8 cellular contexts compared by ENCODE assay signal in genomic region chr20:49700411-49701185, GRCh38. TPM values are rescaled to one million over a fixed set of nuclear protein-coding genes. Genes with fewer than 3 reads are reported as not detected.
A peak's percentile ranks its signal among the peaks of the same experiment; 100 is the strongest.
DNase-seq lines count a peak whose midpoint lies in the region; ATAC-seq, FAIRE-seq and TF ChIP-seq lines count a peak whose summit lies in the region.

No MANE protein-coding gene starts in this region.

- CTCF ChIA-PET in HepG2 (lab: Yijun Ruan, JAX; ENCODE audit: low intra/inter-chr PET ratio, low total read pairs) = no interaction called here

- H3K27me3 ChIP-seq in BLaER1 treated with 17β-estradiol and CSF1 and Interleukin-3, amounts not matched to agents 10 nM and 100 nM = no peaks in the 10 kb centered on the region
- H3K27me3 ChIP-seq in KMS-11 (ENCODE audit: insufficient read depth, low read depth) = no peaks in the 10 kb centered on the region
- H3K27me3 ChIP-seq in astrocyte (ENCODE audit: insufficient read depth, low read length) = no peaks in the 10 kb centered on the region
- H3K27me3 ChIP-seq in HepG2 (ENCODE audit: control insufficient read depth in 1 of 2, insufficient read depth in 2 of 2, low read length in 2 of 2) = no peaks in the 10 kb centered on the region
- no peaks in the 10 kb centered on the region for H3K27me3 ChIP-seq in tibial artery
- H3K27me3 ChIP-seq in H7 (ENCODE audit: control insufficient read depth, insufficient read depth, low read length) = no peaks in the 10 kb centered on the region

- peak overlapping the region; percentile 14 for H3K4me3 Mint-ChIP-seq in astrocyte (ENCODE audit: unreplicated experiment)

- H3K79me2 ChIP-seq in KMS-11 (ENCODE audit: insufficient read depth, low read depth) = peaks cover 78% of the 10 kb centered on the region
- peaks cover 98% of the 10 kb centered on the region for H3K79me2 ChIP-seq in astrocyte (ENCODE audit: insufficient read depth, low read length)
- peaks cover 98% of the 10 kb centered on the region for H3K79me2 ChIP-seq in HepG2 (ENCODE audit: insufficient read depth, low read length)

- peak overlapping the region in 3 of 11 experiments; percentile 20 to 46 (median 36); a peak in 5 of 22 replicates for H3K9ac ChIP-seq in BLaER1 treated with 17β-estradiol and CSF1 and Interleukin-3, amounts not matched to agents 10 nM and 100 nM
- H3K9ac ChIP-seq in KMS-11 (no peak overlapping the region), astrocyte (ENCODE audit: low read length) (peak overlapping the region; percentile 73), HepG2 (ENCODE audit: insufficient read depth, low read depth, low read length) (no peak overlapping the region)

- peaks cover 47% of the 10 kb centered on the region for H3K4me1 Mint-ChIP-seq in astrocyte (ENCODE audit: low read depth, unreplicated experiment)

- in situ Hi-C loops in HepG2 (cut with HindIII; ENCODE audit: extremely low pct_ligation_motif_present, low pct_unique_long_range_greater_than_20kb) = no loop called here

- H3K27me3 Mint-ChIP-seq in astrocyte (ENCODE audit: low read depth, unreplicated experiment) = no peaks in the 10 kb centered on the region

- peak; percentile 84 for DNase-seq in astrocyte (ENCODE audit: low read depth)
- peak; percentile 69 for DNase-seq in HepG2 (ENCODE audit: low spot score)
- DNase-seq in tibial artery = no peak
- DNase-seq in H7 = no peak
- DNase-seq in lower leg skin (ENCODE audit: low spot score in 2 of 2) = no peak

- no peaks in the 10 kb centered on the region for H3K36me3 Mint-ChIP-seq in astrocyte (ENCODE audit: low read depth, unreplicated experiment)

- FAIRE-seq in astrocyte (lab: Jason Lieb, UNC) (no peak), HepG2 (lab: Jason Lieb, UNC) (no peak)

- H3K27ac ChIP-seq in BLaER1 treated with 17β-estradiol and CSF1 and Interleukin-3, amounts not matched to agents 10 nM and 100 nM = peak overlapping the region in 4 of 11 experiments; percentile 15 to 64 (median 53); a peak in 5 of 22 replicates
- H3K27ac ChIP-seq in KMS-11 (no peak overlapping the region), astrocyte (ENCODE audit: low read depth, low read length) (peak overlapping the region; percentile 87), HepG2 (ENCODE audit: extremely low read length, insufficient read depth, low read length) (no peak overlapping the region), tibial artery (no peak overlapping the region)

- ATAC-seq in HepG2 (peak; percentile 51; the same call in 2 of the 3 replicates), GM18517 (IDR thresholded peaks at IDR 0.05; ENCODE audit: unreplicated experiment) (no peak)

- TF ChIP-seq POLR2A in HepG2 (IDR thresholded peaks at IDR 0.05; ENCODE audit: insufficient read depth in 1 of 2, low read depth in 2 of 2, low read length in 2 of 2) (no peak), lower leg skin (IDR thresholded peaks at IDR 0.05) (no peak)

- peak overlapping the region; percentile 95 for H3K27ac Mint-ChIP-seq in astrocyte (ENCODE audit: unreplicated experiment)

- TF ChIP-seq RAD21 in HepG2 (CRISPR knock-in tag; IDR thresholded peaks at IDR 0.05) = no peak

- intact Hi-C loops in HepG2 (cut with micrococcal nuclease; ENCODE audit: unreplicated experiment) = no loop called here
- intact Hi-C loops in tibial artery (cut with DNase I; ENCODE audit: low total_unique reads) = no loop called here
- intact Hi-C loops in lower leg skin (cut with DNase I; ENCODE audit: low total_unique reads) = no loop called here

- H3K9me3 Mint-ChIP-seq in astrocyte (ENCODE audit: unreplicated experiment) = no peaks in the 10 kb centered on the region

- H3K4me2 ChIP-seq in BLaER1 treated with 17β-estradiol and CSF1 and Interleukin-3, amounts not matched to agents 10 nM and 100 nM = peak overlapping the region in 10 of 11 experiments; percentile 7 to 81 (median 40); a peak in 15 of 22 replicates
- H3K4me2 ChIP-seq in KMS-11 = peak overlapping the region; percentile 19; the same call in 1 of the 2 replicates
- H3K4me2 ChIP-seq in astrocyte (ENCODE audit: low read length) = peak overlapping the region; percentile 70
- H3K4me2 ChIP-seq in HepG2 (ENCODE audit: low read depth, low read length) = no peak overlapping the region

- no peaks in the 10 kb centered on the region for H3K9me3 ChIP-seq in BLaER1 treated with 17β-estradiol and CSF1 and Interleukin-3, amounts not matched to agents 10 nM and 100 nM (replicated peaks in 1 of 11)
- H3K9me3 ChIP-seq in astrocyte (ENCODE audit: insufficient read depth, low read depth, low read length) = no peaks in the 10 kb centered on the region
- no peaks in the 10 kb centered on the region for H3K9me3 ChIP-seq in HepG2 (ENCODE audit: low read length)
- no peaks in the 10 kb centered on the region for H3K9me3 ChIP-seq in tibial artery

- H3K4me3 ChIP-seq in BLaER1 treated with 17β-estradiol and CSF1 and Interleukin-3, amounts not matched to agents 10 nM and 100 nM = no peak overlapping the region
- H3K4me3 ChIP-seq in KMS-11 (IDR thresholded peaks at IDR 0.05; ENCODE audit: insufficient read depth, low read depth, low read length) = no peak overlapping the region
- H3K4me3 ChIP-seq in astrocyte (ENCODE audit: insufficient read depth, low read depth, low read length) = no peak overlapping the region
- H3K4me3 ChIP-seq in HepG2 (replicated peaks in 1 of 3; ENCODE audit: insufficient read depth in 1 of 3, low read depth in 2 of 3, low read length in 3 of 3) = no peak overlapping the region
- no peak overlapping the region for H3K4me3 ChIP-seq in tibial artery
- H3K4me3 ChIP-seq in H7 (ENCODE audit: insufficient read depth, low read depth, low read length) = no peak overlapping the region
- no peak overlapping the region for H3K4me3 ChIP-seq in lower leg skin (ENCODE audit: low read depth, poor library complexity, severe bottlenecking)

- peaks cover 91 to 100% (median 100%) of the 10 kb centered on the region in 11 experiments; a peak in 21 of 22 replicates for H4K20me1 ChIP-seq in BLaER1 treated with 17β-estradiol and CSF1 and Interleukin-3, amounts not matched to agents 10 nM and 100 nM
- H4K20me1 ChIP-seq in KMS-11 (ENCODE audit: insufficient read depth) = peaks cover 34% of the 10 kb centered on the region
- peaks cover 49% of the 10 kb centered on the region for H4K20me1 ChIP-seq in astrocyte (ENCODE audit: insufficient read depth, low read length)
- peaks cover 14% of the 10 kb centered on the region for H4K20me1 ChIP-seq in HepG2 (ENCODE audit: insufficient read depth, low read length)

- H3K4me1 ChIP-seq in BLaER1 treated with 17β-estradiol and CSF1 and Interleukin-3, amounts not matched to agents 10 nM and 100 nM = peaks cover 29 to 97% (median 53%) of the 10 kb centered on the region in 10 experiments
- peaks cover 84% of the 10 kb centered on the region for H3K4me1 ChIP-seq in KMS-11 (ENCODE audit: low read depth, poor library complexity, severe bottlenecking)
- peaks cover 46% of the 10 kb centered on the region for H3K4me1 ChIP-seq in astrocyte (ENCODE audit: insufficient read depth, low read length)
- H3K4me1 ChIP-seq in HepG2 (ENCODE audit: insufficient read depth, low read length) = peaks cover 73% of the 10 kb centered on the region
- H3K4me1 ChIP-seq in tibial artery = peaks cover 0 to 48% (median 14%) of the 10 kb centered on the region in 4 donors

- BruUV-seq in HepG2 (replicated peaks; lab: Mats Ljungman, UMichigan) = no TSS peak

- TF ChIP-seq EP300 in HepG2 (IDR thresholded peaks at IDR 0.05; ENCODE audit: low read depth in 2 of 2, low read length in 2 of 2) = peak in 1 of 2 experiments; percentile 25; a peak in 1 of 4 replicates
- TF ChIP-seq EP300 in HepG2 (CRISPR knock-in tag; IDR thresholded peaks at IDR 0.05; ENCODE audit: borderline replicate concordance) = no peak

- WGBS in HepG2 (ENCODE audit: low lambda C conversion rate) = 79% methylated on average over 7 of the region's 7 CpGs
- WGBS in lower leg skin, 2 donors = 77 to 78% methylated on average over 7 of the region's 7 CpGs

- no peak for TF ChIP-seq CTCF in KMS-11 (conservative IDR thresholded peaks at IDR 0.05; ENCODE audit: low read depth, low read length)
- no peak for TF ChIP-seq CTCF in astrocyte (IDR thresholded peaks at IDR 0.05; ENCODE audit: insufficient read depth, low read depth, low read length)
- TF ChIP-seq CTCF in HepG2 (CRISPR knock-in tag; IDR thresholded peaks at IDR 0.05) = no peak
- no peak for TF ChIP-seq CTCF in tibial artery (IDR thresholded peaks at IDR 0.05)
- no peak for TF ChIP-seq CTCF in lower leg skin (IDR thresholded peaks at IDR 0.05)

- POLR2A ChIA-PET in HepG2 (lab: Yijun Ruan, JAX) = interaction anchor here (0.8 kb wide), 1 partner anchor 113 kb away, joined by 4 read pairs; the partner anchor contains the start of gene SLC9A8

- peaks cover 0 to 24% (median 6%) of the 10 kb centered on the region in 11 experiments; a peak in 7 of 22 replicates for H3K36me3 ChIP-seq in BLaER1 treated with 17β-estradiol and CSF1 and Interleukin-3, amounts not matched to agents 10 nM and 100 nM
- no peaks in the 10 kb centered on the region for H3K36me3 ChIP-seq in KMS-11 (ENCODE audit: insufficient read depth)
- H3K36me3 ChIP-seq in astrocyte (ENCODE audit: insufficient read depth, low read length) = no peaks in the 10 kb centered on the region
- peaks cover 2 to 5% of the 10 kb centered on the region in 2 experiments; a peak in 3 of 5 replicates for H3K36me3 ChIP-seq in HepG2 (replicated peaks in 1 of 2; ENCODE audit: control insufficient read depth in 1 of 2, insufficient read depth in 2 of 2, low read length in 2 of 2)
- no peaks in the 10 kb centered on the region for H3K36me3 ChIP-seq in tibial artery
- H3K36me3 ChIP-seq in H7 (replicated peaks; ENCODE audit: control insufficient read depth, insufficient read depth, low read length) = no peaks in the 10 kb centered on the region

- no peak overlapping the region for H2AFZ ChIP-seq in KMS-11 (ENCODE audit: low read depth)
- H2AFZ ChIP-seq in astrocyte (ENCODE audit: low read depth, low read length) = no peak overlapping the region
- no peak overlapping the region for H2AFZ ChIP-seq in HepG2 (ENCODE audit: low read length)

RNA-seq across cellular contexts. Expression of gene B4GALT5, which starts 13.1 kb away (rescaled TPM):
- 39.1 and 41.9 TPM in 2 replicates for total RNA-seq in astrocyte
- 26.7 and 30.9 TPM in 2 replicates for total RNA-seq in HepG2 (2016; rRNA removed; fragmentation: Illumina TruSeq; extraction: Trizol)
- 8.0 and 8.5 TPM in 2 replicates for total RNA-seq in HepG2 (2016; cell fraction: cytosol; rRNA removed; fragmentation: Illumina TruSeq; extraction: Trizol; ENCODE audit: low read depth)
- 22.9 and 29.9 TPM in 2 replicates for total RNA-seq in HepG2 (2016; cell fraction: insoluble cytoplasmic fraction; rRNA removed; fragmentation: Illumina TruSeq; extraction: Trizol)
- total RNA-seq in HepG2 (2016; cell fraction: membrane; rRNA removed; fragmentation: Illumina TruSeq; extraction: Trizol) = 33.9 and 36.1 TPM in 2 replicates
- total RNA-seq in HepG2 (2016; cell fraction: nucleus; rRNA removed; fragmentation: Illumina TruSeq; extraction: Trizol) = 27.2 and 29.5 TPM in 2 replicates
- polyA plus RNA-seq in HepG2 (2011; rRNA removed) = 27.3 and 29.3 TPM in 2 replicates
- polyA plus RNA-seq in HepG2 (2011; cell fraction: cytosol; rRNA removed) = 18.3 and 27.5 TPM in 2 replicates
- polyA plus RNA-seq in HepG2 (2011; cell fraction: nucleus; rRNA removed) = 11.9 and 15.8 TPM in 2 replicates
- 18.1 and 19.7 TPM in 2 replicates for polyA plus RNA-seq in HepG2 (2012)
- 5.4 and 5.7 TPM in 2 replicates for polyA plus RNA-seq in HepG2 (2016; cell fraction: cytosol; fragmentation: Illumina TruSeq; extraction: Trizol; ENCODE audit: low read depth)
- polyA plus RNA-seq in HepG2 (2016; cell fraction: insoluble cytoplasmic fraction; fragmentation: Illumina TruSeq; extraction: Trizol; ENCODE audit: low read depth) = 22.6 and 24.2 TPM in 2 replicates
- 22.9 and 23.5 TPM in 2 replicates for polyA plus RNA-seq in HepG2 (2016; cell fraction: membrane; fragmentation: Illumina TruSeq; extraction: Trizol; ENCODE audit: low read depth)
- 42.1 and 46.2 TPM in 2 replicates for polyA plus RNA-seq in HepG2 (2016; cell fraction: nucleus; fragmentation: Illumina TruSeq; extraction: Trizol; ENCODE audit: insufficient read depth, low read depth)
- polyA minus RNA-seq in HepG2 (2011; rRNA and poly(A)+ RNA removed; ENCODE audit: low replicate concordance) = 38.2 and 60.8 TPM in 2 replicates
- 22.1 and 24.1 TPM in 2 replicates for polyA minus RNA-seq in HepG2 (2011; cell fraction: cytosol; rRNA and poly(A)+ RNA removed)
- polyA minus RNA-seq in HepG2 (2011; cell fraction: nucleus; rRNA and poly(A)+ RNA removed) = 13.5 and 18.5 TPM in 2 replicates
- total RNA-seq in H7 (2014; rRNA removed; shearing (Covaris generic)) = 31.7 and 35.2 TPM in 2 replicates
- 10 to 100 TPM in 1 of 4 donors, 1 to 10 TPM in 3; 4.2 to 10.3 (median 7.1) TPM for total RNA-seq in lower leg skin

Comparison
In these comparisons a context has a peak if more than half of its experiments do, and no peak if none do; other contexts are left out.
1. DNase-seq: peak in astrocyte (single experiment) and HepG2 (single experiment); none in tibial artery (0 of 2), H7 (single experiment) and lower leg skin (0 of 2).